In the genomic region with DNA sequence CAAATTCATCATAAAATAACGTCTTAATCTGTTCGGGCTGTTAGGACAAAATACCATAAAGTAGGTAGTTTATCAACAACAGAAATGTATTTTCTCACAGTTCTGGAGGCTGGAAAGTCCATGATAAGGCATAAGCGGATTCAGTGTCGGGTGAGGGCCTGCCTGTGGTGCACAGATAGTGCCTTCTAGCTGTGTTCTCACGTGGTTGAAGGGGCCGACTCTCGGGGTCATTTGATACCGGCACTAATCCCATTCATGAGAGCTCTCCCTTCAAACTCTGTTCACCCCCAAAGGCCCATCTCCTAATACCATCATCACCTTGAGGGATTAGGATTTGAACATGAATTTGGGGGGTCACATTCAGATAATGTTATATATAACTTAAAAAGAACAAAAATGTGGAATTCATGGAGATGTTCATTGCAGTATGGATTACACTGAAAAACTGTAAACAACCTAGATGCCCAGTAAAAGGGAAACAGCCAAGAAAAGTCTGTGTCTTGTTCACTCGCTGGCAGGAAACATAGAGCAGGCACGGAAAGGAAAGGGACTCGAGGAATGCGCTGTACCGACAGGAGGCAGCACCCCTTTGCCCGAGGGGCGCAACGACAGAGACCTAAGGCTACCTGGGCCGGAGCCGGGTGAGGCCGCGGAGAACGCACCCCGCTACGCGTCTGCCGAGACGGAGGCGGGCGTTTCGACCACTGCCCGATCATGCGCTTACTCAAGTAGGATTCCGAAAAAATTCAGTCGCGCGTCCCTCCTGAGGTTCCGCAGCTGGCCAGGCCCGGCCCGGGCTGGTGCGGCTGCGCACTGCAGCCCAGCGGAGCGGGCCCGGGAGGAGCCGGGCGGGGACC, we compare ENCODE assay signal across 8 cellular contexts. TPM values are rescaled to one million over a fixed set of nuclear protein-coding genes. Genes with fewer than 3 reads are reported as not detected.
DNase-seq lines count a peak whose midpoint lies in the region; ATAC-seq and TF ChIP-seq lines count a peak whose summit lies in the region.

No MANE protein-coding gene starts in this region.

- peak; percentile 72 for ATAC-seq in GM21528 (IDR thresholded peaks at IDR 0.05; ENCODE audit: low FRiP score, unreplicated experiment)
- peak; percentile 80 for ATAC-seq in stimulated activated naive CD8-positive, alpha-beta T cell treated with anti-CD3 and anti-CD28 coated beads, Interleukin-15, amount 100 ng/mL, for 72 hours

- TF ChIP-seq RAD21 in neural cell (conservative IDR thresholded peaks at IDR 0.05): peak; percentile 63

- no peaks in the 10 kb centered on the region for H3K9me2 ChIP-seq in neural cell (ENCODE audit: insufficient read depth, low read length)

- DNase-seq in Daoy (ENCODE audit: low read depth) (peak; percentile 85), HuH-7.5 (ENCODE audit: low spot score) (peak; percentile 100), Peyer's patch (peak; percentile 80 to 93 (median 88)), fibroblast of the aortic adventitia (ENCODE audit: low read depth) (peak; percentile 80)
- peak; percentile 49 for DNase-seq in activated T-helper 9 cell treated with anti-CD3 and anti-CD28 coated beads, Interleukin-2, amount 50 U/mL, for 16 hours (ENCODE audit: low read depth)
- DNase-seq in stimulated activated naive CD8-positive, alpha-beta T cell treated with anti-CD3 and anti-CD28 coated beads, Interleukin-15, amount 100 ng/mL, for 72 hours: peak; percentile 79 to 80

- no peaks in the 10 kb centered on the region for H3K79me2 ChIP-seq in neural cell (replicated peaks; ENCODE audit: insufficient read depth, low read length)

- TF ChIP-seq EP300 in neural cell (conservative IDR thresholded peaks at IDR 0.05; ENCODE audit: poor library complexity, severe bottlenecking): peak; percentile 41

- no peaks in the 10 kb centered on the region for H3F3A ChIP-seq in neural cell (ENCODE audit: insufficient read depth, low read length, poor library complexity, severe bottlenecking)

- H2AFZ ChIP-seq in neural cell (ENCODE audit: low read depth, low read length): peak overlapping the region; percentile 54

- H3K9ac ChIP-seq in neural cell (ENCODE audit: low read length): peak overlapping the region; percentile 85

- no peaks in the 10 kb centered on the region for H3K9me3 Mint-ChIP-seq in stimulated activated naive CD8-positive, alpha-beta T cell treated with anti-CD3 and anti-CD28 coated beads, Interleukin-15, amount 100 ng/mL, for 72 hours

- H3K36me3 ChIP-seq in Peyer's patch: peaks cover 0 to 21% (median 0%) of the 10 kb centered on the region in 3 donors
- H3K36me3 ChIP-seq in neural cell (ENCODE audit: insufficient read depth, low read length): peaks cover 7% of the 10 kb centered on the region

- TF ChIP-seq POLR2A in Peyer's patch (IDR thresholded peaks at IDR 0.05): peak; percentile 64 to 69

- peak overlapping the region; percentile 77 to 97 (median 78) for H3K4me3 ChIP-seq in Peyer's patch
- H3K4me3 ChIP-seq in fibroblast of the aortic adventitia (ENCODE audit: low read depth, low read length): peak overlapping the region; percentile 84
- H3K4me3 ChIP-seq in neural cell (ENCODE audit: low read length): peak overlapping the region; percentile 83

- H3K4me1 Mint-ChIP-seq in stimulated activated naive CD8-positive, alpha-beta T cell treated with anti-CD3 and anti-CD28 coated beads, Interleukin-15, amount 100 ng/mL, for 72 hours: peaks cover 35% of the 10 kb centered on the region

- H3K27ac ChIP-seq in Peyer's patch (peak overlapping the region; percentile 92 to 96 (median 94)), neural cell (ENCODE audit: low read length) (peak overlapping the region; percentile 78)

- no peaks in the 10 kb centered on the region for H3K27me3 ChIP-seq in Peyer's patch
- H3K27me3 ChIP-seq in neural cell (ENCODE audit: insufficient read depth, low read depth, low read length): no peaks in the 10 kb centered on the region

- no peaks in the 10 kb centered on the region for H3K27me3 Mint-ChIP-seq in stimulated activated naive CD8-positive, alpha-beta T cell treated with anti-CD3 and anti-CD28 coated beads, Interleukin-15, amount 100 ng/mL, for 72 hours

- no peaks in the 10 kb centered on the region for H4K20me1 ChIP-seq in neural cell (ENCODE audit: insufficient read depth)

- TF ChIP-seq CTCF in Peyer's patch (IDR thresholded peaks at IDR 0.05): peak; percentile 61 to 93 (median 84)
- peak; percentile 79 for TF ChIP-seq CTCF in fibroblast of the aortic adventitia (IDR thresholded peaks at IDR 0.05; ENCODE audit: insufficient read depth, low read length)
- TF ChIP-seq CTCF in neural cell (IDR thresholded peaks at IDR 0.05; ENCODE audit: poor library complexity, severe bottlenecking): peak; percentile 94

- H3K27ac Mint-ChIP-seq in stimulated activated naive CD8-positive, alpha-beta T cell treated with anti-CD3 and anti-CD28 coated beads, Interleukin-15, amount 100 ng/mL, for 72 hours: peak overlapping the region; percentile 74 to 93

- peak overlapping the region; percentile 82 to 84 for H3K4me3 Mint-ChIP-seq in stimulated activated naive CD8-positive, alpha-beta T cell treated with anti-CD3 and anti-CD28 coated beads, Interleukin-15, amount 100 ng/mL, for 72 hours

- H3K4me1 ChIP-seq in Peyer's patch: peaks cover 0 to 15% (median 10%) of the 10 kb centered on the region in 4 donors

- H3K9me3 ChIP-seq in Peyer's patch (no peaks in the 10 kb centered on the region), neural cell (ENCODE audit: low read length) (no peaks in the 10 kb centered on the region)

- peak overlapping the region; percentile 68 for H3K4me2 ChIP-seq in neural cell (ENCODE audit: low read length)

TF ChIP-seq in neural cell, 6 proteins besides CTCF, POLR2A, EP300 and RAD21:
- TF ChIP-seq POLR2AphosphoS5 (IDR thresholded peaks at IDR 0.05) (peak; percentile 68), REST (IDR thresholded peaks at IDR 0.05; ENCODE audit: borderline replicate concordance) (no peak), MXI1 (conservative IDR thresholded peaks at IDR 0.05; ENCODE audit: poor library complexity, severe bottlenecking) (peak; percentile 36), SMC3 (conservative IDR thresholded peaks at IDR 0.05; ENCODE audit: poor library complexity) (peak; percentile 81)
TF ChIP-seq in neural cell: peak in this region for 3.

RNA-seq across cellular contexts. Expression of gene MAN2A2, which starts 1.1 kb away (rescaled TPM):
- 2.1 and 8.2 TPM in 2 replicates for total RNA-seq in Daoy (2014; rRNA removed; shearing (Covaris generic))
- total RNA-seq in Peyer's patch (100 to 1,000 TPM in 3 of 4 donors, 10 to 100 TPM in 1; 76.2 to 188 (median 141) TPM), fibroblast of the aortic adventitia (ENCODE audit: low replicate concordance) (5.2 and 11.0 TPM in 2 replicates)
- polyA plus RNA-seq in neural cell: 59.8 and 102 TPM in 2 replicates
- 41.4 and 48.9 TPM in 2 replicates for polyA minus RNA-seq in neural cell

RNA-seq across cellular contexts. Expression of gene FES, which starts 17.7 kb away (rescaled TPM):
- 0.36 and 0.46 TPM in 2 replicates for total RNA-seq in Daoy (2014; rRNA removed; shearing (Covaris generic))
- total RNA-seq in Peyer's patch (10 to 100 TPM in 3 of 4 donors, 1 to 10 TPM in 1; 4.7 to 37.1 (median 20.5) TPM), fibroblast of the aortic adventitia (ENCODE audit: low replicate concordance) (19.0 and 23.1 TPM in 2 replicates)
- not detected in 2 replicates for polyA plus RNA-seq in neural cell
- polyA minus RNA-seq in neural cell: not detected in 2 replicates

RNA-seq across cellular contexts. Expression of gene HDDC3, which starts 30.3 kb away (rescaled TPM):
- 10.2 and 17.6 TPM in 2 replicates for total RNA-seq in Daoy (2014; rRNA removed; shearing (Covaris generic))
- 10 to 100 TPM; 16.5 to 35.6 (median 23.4) TPM for total RNA-seq in Peyer's patch
- total RNA-seq in fibroblast of the aortic adventitia (ENCODE audit: low replicate concordance): 4.3 and 12.9 TPM in 2 replicates
- polyA plus RNA-seq in neural cell: 20.1 and 34.6 TPM in 2 replicates
- 21.3 and 23.4 TPM in 2 replicates for polyA minus RNA-seq in neural cell

RNA-seq across cellular contexts. Expression of gene UNC45A, which starts 33.1 kb away (rescaled TPM):
- total RNA-seq in Daoy (2014; rRNA removed; shearing (Covaris generic)): 48.7 and 57.5 TPM in 2 replicates
- total RNA-seq in Peyer's patch (10 to 100 TPM; 45.6 to 78.4 (median 55.3) TPM), fibroblast of the aortic adventitia (ENCODE audit: low replicate concordance) (66.5 and 75.6 TPM in 2 replicates)
- 41.3 and 51.4 TPM in 2 replicates for polyA plus RNA-seq in neural cell
- polyA minus RNA-seq in neural cell: 54.3 and 66.5 TPM in 2 replicates

RNA-seq across cellular contexts. Expression of gene FURIN, which starts 33.6 kb away (rescaled TPM):
- total RNA-seq in Daoy (2014; rRNA removed; shearing (Covaris generic)): 48.8 and 51.5 TPM in 2 replicates
- total RNA-seq in Peyer's patch: 10 to 100 TPM; 53.6 to 76.7 (median 70.1) TPM
- 45.0 and 67.4 TPM in 2 replicates for total RNA-seq in fibroblast of the aortic adventitia (ENCODE audit: low replicate concordance)
- 2.9 and 4.3 TPM in 2 replicates for polyA plus RNA-seq in neural cell
- polyA minus RNA-seq in neural cell: 6.9 and 8.0 TPM in 2 replicates

Comparison
In these comparisons a context has a peak if more than half of its experiments do, and no peak if none do; other contexts are left out.
1. Peak in every context shown above with its lines: DNase-seq, ATAC-seq, H3K4me3 ChIP-seq and H3K27ac ChIP-seq.
2. DNase-seq: peak in every context shown above with its lines; median percentile 100 in HuH-7.5; 88 in Peyer's patch; 85 in Daoy; 80 in fibroblast of the aortic adventitia; 80 in stimulated activated naive CD8-positive, alpha-beta T cell treated with anti-CD3 and anti-CD28 coated beads, Interleukin-15, amount 100 ng/mL, for 72 hours; 49 in activated T-helper 9 cell treated with anti-CD3 and anti-CD28 coated beads, Interleukin-2, amount 50 U/mL, for 16 hours.